Comparison of ENCODE assay signal across 7 cellular contexts in the genomic region with DNA sequence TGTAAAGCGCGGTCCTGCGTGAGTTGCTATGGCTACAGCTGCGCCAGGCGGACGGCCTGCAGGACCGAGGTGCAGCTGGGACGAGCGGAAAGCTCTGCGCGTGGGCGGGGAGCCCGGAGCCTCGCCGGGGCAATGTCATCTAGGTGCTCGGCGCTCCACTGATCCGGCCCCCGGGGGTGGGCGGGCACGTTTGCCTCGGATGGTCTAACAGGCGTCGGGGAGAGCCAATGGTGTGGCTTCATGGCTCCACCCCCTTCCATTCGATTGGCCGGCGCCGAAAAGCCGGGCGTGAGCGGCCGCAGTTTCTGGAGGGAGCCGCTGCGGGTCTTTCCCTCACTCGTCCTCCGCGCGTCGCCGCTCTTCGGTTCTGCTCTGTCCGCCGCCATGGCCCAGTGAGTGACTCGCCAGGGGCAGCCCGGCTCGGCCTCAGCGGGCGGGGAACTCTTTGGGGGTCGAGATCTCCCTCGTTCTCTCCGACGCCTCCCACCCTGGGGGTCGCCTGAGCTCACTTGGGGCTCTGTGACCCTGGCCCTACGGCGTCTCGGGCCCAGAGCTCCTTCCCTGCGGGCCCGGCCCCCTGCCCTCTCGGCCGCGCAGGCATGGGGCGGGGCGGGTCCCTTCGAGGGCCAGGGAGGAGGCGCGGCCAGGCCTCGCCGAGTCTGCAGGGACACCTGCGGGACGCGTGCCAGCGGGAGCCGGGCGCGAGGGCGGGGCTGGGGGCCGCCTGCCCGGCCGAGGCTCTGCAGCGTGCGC. TPM values are rescaled to one million over a fixed set of nuclear protein-coding genes. Genes with fewer than 3 reads are reported as not detected.
A peak's percentile ranks its signal among the peaks of the same experiment; 100 is the strongest.
DNase-seq lines count a peak whose midpoint lies in the region; ATAC-seq, FAIRE-seq and TF ChIP-seq lines count a peak whose summit lies in the region.

PGD (plus strand) TSS at position 331 of the 753 bp plus-strand sequence; CDS start at position 385, 54 bp downstream.

- DNase-seq in GM18507 (ENCODE audit: extremely low spot score, insufficient read length, low read depth) (peak; percentile 100), NCI-H2029 treated with DMSO at 0.1 percent for 48 hours (lab: John Stamatoyannopoulos, UW) (peak; percentile 66), T-helper 9 cell (peak; percentile 93), astrocyte of the hippocampus (ENCODE audit: low read depth, low spot score) (peak; percentile 99), hepatocyte (ENCODE audit: low spot score) (peak; percentile 99), retina (peak; percentile 99)

- ATAC-seq in HG02981 (IDR thresholded peaks at IDR 0.05; ENCODE audit: unreplicated experiment) = peak; percentile 95

- no peaks in the 10 kb centered on the region for H3K36me3 ChIP-seq in hepatocyte (replicated peaks; ENCODE audit: insufficient read depth, low read depth)

- peak; percentile 90 for FAIRE-seq in GM18507 (lab: Jason Lieb, UNC)

- no peaks in the 10 kb centered on the region for H3K9me3 ChIP-seq in hepatocyte (ENCODE audit: low read depth)

- peaks cover 32% of the 10 kb centered on the region for H3K79me2 ChIP-seq in hepatocyte

- H3K4me1 ChIP-seq in hepatocyte (ENCODE audit: insufficient read depth) = peaks cover 11% of the 10 kb centered on the region

- no peaks in the 10 kb centered on the region for H3K27me3 ChIP-seq in hepatocyte

- H3K27ac ChIP-seq in hepatocyte = peak within 1 kb of the TSS; percentile 96

- peak within 1 kb of the TSS; percentile 75 for H2AFZ ChIP-seq in hepatocyte

- H4K20me1 ChIP-seq in hepatocyte (ENCODE audit: insufficient read depth, poor library complexity, severe bottlenecking) = no peaks in the 10 kb centered on the region

- H3K4me2 ChIP-seq in hepatocyte = peak within 1 kb of the TSS; percentile 90

- H3K4me3 ChIP-seq in hepatocyte = peak within 1 kb of the TSS; percentile 71

- H3K9me2 ChIP-seq in hepatocyte (replicated peaks; ENCODE audit: insufficient read depth) = no peaks in the 10 kb centered on the region

- under 1% methylated on average over 75 of the region's 81 CpGs for WGBS in hepatocyte (ENCODE audit: low lambda C conversion rate, missing lambda C conversion rate)

- TF ChIP-seq CTCF in hepatocyte (IDR thresholded peaks at IDR 0.05; ENCODE audit: poor library complexity) = no peak

RNA-seq across cellular contexts. Expression of gene PGD, which starts in this region (rescaled TPM):
- total RNA-seq in hepatocyte = 86.8 and 103 TPM in 2 replicates
- polyA plus RNA-seq in hepatocyte = 98.7 and 103 TPM in 2 replicates

Comparison
In these comparisons a context has a peak if more than half of its experiments do, and no peak if none do; other contexts are left out.
1. Peak in every context shown above with its lines: DNase-seq, ATAC-seq, H3K4me3 ChIP-seq and H3K27ac ChIP-seq.